In the genomic region with DNA sequence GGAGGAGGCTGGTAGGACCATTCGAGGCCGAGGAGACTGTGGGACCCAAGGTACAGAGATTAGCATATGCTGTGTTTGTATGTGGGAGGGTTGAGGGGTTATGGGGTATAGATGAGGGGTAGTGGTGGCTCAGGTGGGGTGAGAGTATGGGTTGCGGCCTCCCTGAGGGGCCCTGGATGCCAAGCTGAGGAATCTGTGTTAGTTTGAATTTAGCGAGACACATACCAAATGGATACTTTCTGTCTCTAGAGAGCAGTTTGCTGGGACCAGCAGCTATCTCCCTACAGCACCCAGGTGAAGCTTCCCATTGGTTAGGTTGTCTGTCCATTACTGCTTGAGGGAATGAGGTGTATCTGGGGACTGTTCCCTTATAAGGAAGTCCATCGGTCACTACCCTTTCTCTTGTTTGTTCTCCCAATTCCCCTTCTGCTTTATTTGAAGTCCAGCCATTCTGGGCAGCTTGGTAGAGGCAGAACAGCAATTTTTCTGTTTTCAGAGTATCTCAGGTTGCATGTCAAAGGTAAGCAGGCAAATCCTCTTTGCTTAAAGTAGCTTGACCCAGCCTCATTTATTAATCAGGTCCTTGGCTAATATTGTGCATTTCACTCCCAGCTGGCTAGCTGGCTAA, we compare ENCODE assay signal across 1 cellular context.
TF ChIP-seq lines count a peak whose summit lies in the region.

No MANE protein-coding gene starts in this region.

TF ChIP-seq in GM12878, 131 proteins besides CTCF, POLR2A, EP300 and RAD21:
- TF ChIP-seq SIX5 (IDR thresholded peaks at IDR 0.05; ENCODE audit: low read depth, low read length, severe bottlenecking) (no peak), SMAD1 (IDR thresholded peaks at IDR 0.05; ENCODE audit: low read depth, partially characterized antibody) (no peak), SRF (IDR thresholded peaks at IDR 0.05; ENCODE audit: low read depth in 2 of 2, low read length in 2 of 2) (peak; percentile 7 to 67; a peak in 1 of 4 replicates), PML (IDR thresholded peaks at IDR 0.05; ENCODE audit: low read length) (no peak), POLR2AphosphoS2 (IDR thresholded peaks at IDR 0.05; ENCODE audit: low read depth, low read length) (no peak), ZNF24 (IDR thresholded peaks at IDR 0.05) (no peak), TCF12 (IDR thresholded peaks at IDR 0.05; ENCODE audit: low read depth, low read length) (no peak), SIN3A (IDR thresholded peaks at IDR 0.05; ENCODE audit: low read depth, low read length) (no peak), PAX8 (IDR thresholded peaks at IDR 0.05) (no peak)
- TF ChIP-seq, protein P1, sequence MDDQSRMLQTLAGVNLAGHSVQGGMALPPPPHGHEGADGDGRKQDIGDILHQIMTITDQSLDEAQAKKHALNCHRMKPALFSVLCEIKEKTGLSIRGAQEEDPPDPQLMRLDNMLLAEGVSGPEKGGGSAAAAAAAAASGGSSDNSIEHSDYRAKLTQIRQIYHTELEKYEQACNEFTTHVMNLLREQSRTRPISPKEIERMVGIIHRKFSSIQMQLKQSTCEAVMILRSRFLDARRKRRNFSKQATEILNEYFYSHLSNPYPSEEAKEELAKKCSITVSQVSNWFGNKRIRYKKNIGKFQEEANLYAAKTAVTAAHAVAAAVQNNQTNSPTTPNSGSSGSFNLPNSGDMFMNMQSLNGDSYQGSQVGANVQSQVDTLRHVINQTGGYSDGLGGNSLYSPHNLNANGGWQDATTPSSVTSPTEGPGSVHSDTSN (IDR thresholded peaks at IDR 0.05; ENCODE audit: insufficient replicate concordance, low read depth, low read length) = peak; percentile 52
- TF ChIP-seq, protein P2, sequence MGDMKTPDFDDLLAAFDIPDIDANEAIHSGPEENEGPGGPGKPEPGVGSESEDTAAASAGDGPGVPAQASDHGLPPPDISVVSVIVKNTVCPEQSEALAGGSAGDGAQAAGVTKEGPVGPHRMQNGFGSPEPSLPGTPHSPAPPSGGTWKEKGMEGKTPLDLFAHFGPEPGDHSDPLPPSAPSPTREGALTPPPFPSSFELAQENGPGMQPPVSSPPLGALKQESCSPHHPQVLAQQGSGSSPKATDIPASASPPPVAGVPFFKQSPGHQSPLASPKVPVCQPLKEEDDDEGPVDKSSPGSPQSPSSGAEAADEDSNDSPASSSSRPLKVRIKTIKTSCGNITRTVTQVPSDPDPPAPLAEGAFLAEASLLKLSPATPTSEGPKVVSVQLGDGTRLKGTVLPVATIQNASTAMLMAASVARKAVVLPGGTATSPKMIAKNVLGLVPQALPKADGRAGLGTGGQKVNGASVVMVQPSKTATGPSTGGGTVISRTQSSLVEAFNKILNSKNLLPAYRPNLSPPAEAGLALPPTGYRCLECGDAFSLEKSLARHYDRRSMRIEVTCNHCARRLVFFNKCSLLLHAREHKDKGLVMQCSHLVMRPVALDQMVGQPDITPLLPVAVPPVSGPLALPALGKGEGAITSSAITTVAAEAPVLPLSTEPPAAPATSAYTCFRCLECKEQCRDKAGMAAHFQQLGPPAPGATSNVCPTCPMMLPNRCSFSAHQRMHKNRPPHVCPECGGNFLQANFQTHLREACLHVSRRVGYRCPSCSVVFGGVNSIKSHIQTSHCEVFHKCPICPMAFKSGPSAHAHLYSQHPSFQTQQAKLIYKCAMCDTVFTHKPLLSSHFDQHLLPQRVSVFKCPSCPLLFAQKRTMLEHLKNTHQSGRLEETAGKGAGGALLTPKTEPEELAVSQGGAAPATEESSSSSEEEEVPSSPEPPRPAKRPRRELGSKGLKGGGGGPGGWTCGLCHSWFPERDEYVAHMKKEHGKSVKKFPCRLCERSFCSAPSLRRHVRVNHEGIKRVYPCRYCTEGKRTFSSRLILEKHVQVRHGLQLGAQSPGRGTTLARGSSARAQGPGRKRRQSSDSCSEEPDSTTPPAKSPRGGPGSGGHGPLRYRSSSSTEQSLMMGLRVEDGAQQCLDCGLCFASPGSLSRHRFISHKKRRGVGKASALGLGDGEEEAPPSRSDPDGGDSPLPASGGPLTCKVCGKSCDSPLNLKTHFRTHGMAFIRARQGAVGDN (IDR thresholded peaks at IDR 0.05) = no peak
- TF ChIP-seq, protein P3, sequence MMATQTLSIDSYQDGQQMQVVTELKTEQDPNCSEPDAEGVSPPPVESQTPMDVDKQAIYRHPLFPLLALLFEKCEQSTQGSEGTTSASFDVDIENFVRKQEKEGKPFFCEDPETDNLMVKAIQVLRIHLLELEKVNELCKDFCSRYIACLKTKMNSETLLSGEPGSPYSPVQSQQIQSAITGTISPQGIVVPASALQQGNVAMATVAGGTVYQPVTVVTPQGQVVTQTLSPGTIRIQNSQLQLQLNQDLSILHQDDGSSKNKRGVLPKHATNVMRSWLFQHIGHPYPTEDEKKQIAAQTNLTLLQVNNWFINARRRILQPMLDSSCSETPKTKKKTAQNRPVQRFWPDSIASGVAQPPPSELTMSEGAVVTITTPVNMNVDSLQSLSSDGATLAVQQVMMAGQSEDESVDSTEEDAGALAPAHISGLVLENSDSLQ (IDR thresholded peaks at IDR 0.05) = peak; percentile 82
